In genomic region chr3:191523099-191523498, GRCh38 we compare ENCODE assay signal across 21 cellular contexts.
DNase-seq lines count a peak whose midpoint lies in the region; ATAC-seq and TF ChIP-seq lines count a peak whose summit lies in the region.
"Had no signal": no experiment of that assay in that cellular context is flagged by ENCODE, and none has a peak within 500 bp of the region (broad histone marks: within the 10 kb centered on the region; RNA-seq: fewer than 3 reads in every experiment).

No MANE protein-coding gene starts in this region.

- H3K4me1 ChIP-seq in PC-3 (ENCODE audit: insufficient read depth, low read length): no peaks in the 10 kb centered on the region
- H3K4me1 ChIP-seq: upper lobe of right lung had no signal

- no peak overlapping the region for H3K27ac Mint-ChIP-seq in activated naive CD4-positive, alpha-beta T cell treated with anti-CD3 and anti-CD28 coated beads, Interleukin-2, amount 50 U/mL, for 72 hours
- no peak overlapping the region for H3K27ac Mint-ChIP-seq in glutamatergic neuron (ENCODE audit: unreplicated experiment)
- H3K27ac Mint-ChIP-seq: IgD-negative memory B cell; stimulated activated naive CD8-positive, alpha-beta T cell treated with anti-CD3 and anti-CD28 coated beads, Interleukin-15, Interleukin-2, amounts not matched to agents 100 ng/mL and 50 ng/mL, for 24 hours had no signal

- H3K27ac ChIP-seq in PC-3 (ENCODE audit: low read length) (no peak overlapping the region), substantia nigra (ENCODE audit: low read depth, low read length, poor library complexity, severe bottlenecking) (no peak overlapping the region)
- H3K27ac ChIP-seq: C4-2B, HL-60, upper lobe of right lung had no signal

- DNase-seq in COR-L47 (lab: John Stamatoyannopoulos, UW) (peak; percentile 87), NCI-H1417 (lab: John Stamatoyannopoulos, UW) (peak; percentile 71 to 85 (median 73)), NCI-H2227 (lab: John Stamatoyannopoulos, UW; ENCODE audit: unreplicated experiment) (peak; percentile 51), PC-3 (no peak), substantia nigra (lab: John Stamatoyannopoulos, UW) (no peak), glutamatergic neuron (no peak), GM13976 (ENCODE audit: low spot score) (no peak)
- DNase-seq in activated naive CD4-positive, alpha-beta T cell treated with anti-CD3 and anti-CD28 coated beads, Interleukin-2, amount 50 U/mL, for 72 hours (ENCODE audit: low spot score in 2 of 2): no peak
- DNase-seq: activated CD4-positive, alpha-beta T cell treated with anti-CD3 and anti-CD28 coated beads, Interleukin-2, amount 50 U/mL, for 4 hours; effector CD4-positive, alpha-beta T cell; head of caudate nucleus; stimulated activated CD4-positive, alpha-beta T cell treated with anti-CD3 and anti-CD28 coated beads, Interleukin-1b, Interleukin-23, amount 100 ng/mL, for 48 hours; SW 1271; upper lobe of right lung had no signal

- CTCF ChIA-PET in PC-3 (lab: Charles Lee): no interaction called here

- H3K4me3 Mint-ChIP-seq in glutamatergic neuron (ENCODE audit: unreplicated experiment): no peak overlapping the region
- H3K4me3 Mint-ChIP-seq: central memory CD8-positive, alpha-beta T cell; IgD-negative memory B cell; stimulated activated naive CD8-positive, alpha-beta T cell treated with anti-CD3 and anti-CD28 coated beads, Interleukin-15, Interleukin-2, amounts not matched to agents 100 ng/mL and 50 ng/mL, for 24 hours had no signal

- no peaks in the 10 kb centered on the region for H3K79me2 ChIP-seq in PC-3 (ENCODE audit: low read length)

- no peak overlapping the region for H3K4me3 ChIP-seq in PC-3 (ENCODE audit: low read length)
- H3K4me3 ChIP-seq: upper lobe of right lung had no signal

- H3K9me3 ChIP-seq in PC-3 (ENCODE audit: low read length): no peaks in the 10 kb centered on the region
- H3K9me3 ChIP-seq: upper lobe of right lung had no signal

- BruUV-seq in PC-3 (replicated peaks; lab: Mats Ljungman, UMichigan): no TSS peak

- no peaks in the 10 kb centered on the region for H3F3A ChIP-seq in PC-3 (ENCODE audit: low read length, unreplicated experiment)

- no peak overlapping the region for H3K9ac ChIP-seq in PC-3 (ENCODE audit: low read length)

- peak overlapping the region; percentile 43 for H3K4me2 ChIP-seq in PC-3 (ENCODE audit: low read length)

- H3K9me3 Mint-ChIP-seq in activated naive CD4-positive, alpha-beta T cell treated with anti-CD3 and anti-CD28 coated beads, Interleukin-2, amount 50 U/mL, for 72 hours: no peaks in the 10 kb centered on the region
- no peaks in the 10 kb centered on the region for H3K9me3 Mint-ChIP-seq in glutamatergic neuron (ENCODE audit: unreplicated experiment)
- H3K9me3 Mint-ChIP-seq: IgD-negative memory B cell had no signal

- H2AFZ ChIP-seq in PC-3 (ENCODE audit: low read length): peak overlapping the region; percentile 29; the same call in 1 of the 2 replicates

- TF ChIP-seq CTCF in PC-3 (conservative IDR thresholded peaks at IDR 0.05; ENCODE audit: low read depth, low read length) (no peak), glutamatergic neuron (IDR thresholded peaks at IDR 0.05; ENCODE audit: partially characterized antibody, unreplicated experiment) (no peak), GM13976 (IDR thresholded peaks at IDR 0.05; ENCODE audit: borderline replicate concordance, control extremely low read depth, extremely low read depth, insufficient read depth, missing control alignments) (no peak)

- no peaks in the 10 kb centered on the region for H3K27me3 Mint-ChIP-seq in glutamatergic neuron (ENCODE audit: unreplicated experiment)
- H3K27me3 Mint-ChIP-seq: central memory CD8-positive, alpha-beta T cell; IgD-negative memory B cell; stimulated activated naive CD8-positive, alpha-beta T cell treated with anti-CD3 and anti-CD28 coated beads, Interleukin-15, Interleukin-2, amounts not matched to agents 100 ng/mL and 50 ng/mL, for 24 hours had no signal

- peaks cover 39% of the 10 kb centered on the region for H3K27me3 ChIP-seq in PC-3 (ENCODE audit: low read length)
- H3K27me3 ChIP-seq: upper lobe of right lung had no signal

- H3K36me3 ChIP-seq in PC-3 (ENCODE audit: low read depth, low read length): no peaks in the 10 kb centered on the region
- H3K36me3 ChIP-seq: upper lobe of right lung had no signal

- POLR2A ChIA-PET in PC-3 (lab: Charles Lee; ENCODE audit: unreplicated experiment): no interaction called here

- intact Hi-C loops in PC-3 (cut with micrococcal nuclease): no loop called here

- in situ Hi-C loops in GM13976 (cut with MboI; ENCODE audit: low sequenced_read_pairs, unreplicated experiment): no loop called here

- H4K20me1 ChIP-seq in PC-3 (ENCODE audit: low read length): no peaks in the 10 kb centered on the region

- peak; percentile 73 for ATAC-seq in PC-3
- no peak for ATAC-seq in activated naive CD4-positive, alpha-beta T cell treated with anti-CD3 and anti-CD28 coated beads, Interleukin-2, amount 50 U/mL, for 72 hours
- ATAC-seq: Right ventricle myocardium inferior, sciatic nerve, upper lobe of right lung had no signal

- no peaks in the 10 kb centered on the region; the same call in 1 of the 2 replicates for H3K9me2 ChIP-seq in PC-3 (replicated peaks; ENCODE audit: low read length)

- no peaks in the 10 kb centered on the region for H3K36me3 Mint-ChIP-seq in activated naive CD4-positive, alpha-beta T cell treated with anti-CD3 and anti-CD28 coated beads, Interleukin-2, amount 50 U/mL, for 72 hours
- no peaks in the 10 kb centered on the region for H3K36me3 Mint-ChIP-seq in glutamatergic neuron (ENCODE audit: unreplicated experiment)
- H3K36me3 Mint-ChIP-seq: IgD-negative memory B cell had no signal

- H3K4me1 Mint-ChIP-seq in glutamatergic neuron (ENCODE audit: low read depth, unreplicated experiment): peaks cover 10% of the 10 kb centered on the region
- H3K4me1 Mint-ChIP-seq: central memory CD8-positive, alpha-beta T cell; IgD-negative memory B cell had no signal

Comparison
In these comparisons a context has a peak if more than half of its experiments do, and no peak if none do; other contexts are left out.
1. DNase-seq: peak in COR-L47 (single experiment), NCI-H1417 (3 of 3) and NCI-H2227 (single experiment); none in PC-3 (single experiment), activated naive CD4-positive, alpha-beta T cell treated with anti-CD3 and anti-CD28 coated beads, Interleukin-2, amount 50 U/mL, for 72 hours (0 of 2), substantia nigra (0 of 49), glutamatergic neuron (single experiment) and GM13976 (single experiment).